In the genomic region with DNA sequence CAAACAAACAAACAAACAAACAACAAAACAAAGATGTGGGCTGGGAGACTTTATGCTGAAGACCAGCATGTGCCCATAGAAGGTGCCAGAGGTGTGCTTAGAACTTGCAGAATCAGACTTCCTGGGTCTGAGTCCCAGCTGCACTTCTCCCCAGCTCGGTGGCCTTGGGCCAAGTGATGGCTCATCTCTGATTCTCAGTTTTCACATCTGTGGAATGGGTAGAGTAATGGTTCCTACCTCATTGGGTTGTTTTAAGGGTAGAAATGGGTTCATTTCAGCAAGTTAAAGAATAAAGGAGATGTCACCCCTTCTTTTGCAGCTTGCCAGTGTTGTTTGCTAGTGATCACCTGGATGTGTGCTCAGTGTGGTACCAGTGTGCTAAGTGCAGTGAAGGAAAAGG, we compare ENCODE assay signal across 37 cellular contexts.
"Had no signal": no experiment of that assay in that cellular context is flagged by ENCODE, and none has a peak within 500 bp of the region (broad histone marks: within the 10 kb centered on the region; RNA-seq: fewer than 3 reads in every experiment).

No MANE protein-coding gene starts in this region.

- H3K27ac ChIP-seq: adrenal gland, body of pancreas, brain microvascular endothelial cell, breast epithelium, VCaP had no signal

- H3K4me3 ChIP-seq: adrenal gland, body of pancreas, breast epithelium had no signal

- H3K9me3 ChIP-seq: adrenal gland, body of pancreas had no signal

- H3K27me3 ChIP-seq: adrenal gland, body of pancreas, breast epithelium had no signal

- H3K27me3 Mint-ChIP-seq: activated CD4-positive, alpha-beta memory T cell treated with anti-CD3 and anti-CD28 coated beads for 36 hours; activated CD4-positive, alpha-beta T cell treated with anti-CD3 and anti-CD28 coated beads, Interleukin-2, amount 10 ng/mL, durations not matched to agents 24 days and 14 days; activated CD8-positive, alpha-beta T cell treated with anti-CD3 and anti-CD28 coated beads for 36 hours; activated naive CD8-positive, alpha-beta T cell treated with anti-CD3 and anti-CD28 coated beads for 36 hours; activated T-helper 17 cell treated with anti-CD3 and anti-CD28 coated beads, Interleukin-2, amount 50 U/mL, for 72 hours; central memory CD8-positive, alpha-beta T cell had no signal

- H3K9me3 Mint-ChIP-seq: activated CD4-positive, alpha-beta T cell treated with anti-CD3 and anti-CD28 coated beads, Interleukin-2, amount 10 ng/mL, durations not matched to agents 24 days and 14 days; activated T-helper 1 cell treated with anti-CD3 and anti-CD28 coated beads, Interleukin-12 subunit alpha, Interleukin-12 subunit beta, Interleukin-2, Interleukin-4 antibody, amounts not matched to agents 30 ng/mL and 10 ng/mL and 1 ng/mL, durations not matched to agents 14 hours and 24 hours and 36 hours; central memory CD8-positive, alpha-beta T cell; T-helper 1 cell treated with Interleukin-12 subunit alpha and Interleukin-12 subunit beta and Interleukin-4 antibody, amounts not matched to agents 30 μg/mL and 1 μg/mL, for 36 hours had no signal

- H3K4me1 Mint-ChIP-seq: activated B cell treated with CpG ODN at 0.5 μM for 24 hours; activated CD4-positive, alpha-beta T cell treated with anti-CD3 and anti-CD28 coated beads, Interleukin-2, amount 10 ng/mL, durations not matched to agents 24 days and 14 days; central memory CD8-positive, alpha-beta T cell had no signal

- H3K4me3 Mint-ChIP-seq: activated B cell treated with CpG ODN at 0.5 μM for 24 hours; activated CD4-positive, alpha-beta memory T cell treated with anti-CD3 and anti-CD28 coated beads for 36 hours; activated CD4-positive, alpha-beta T cell treated with anti-CD3 and anti-CD28 coated beads, Interleukin-2, amount 10 ng/mL, durations not matched to agents 24 days and 14 days; activated CD8-positive, alpha-beta T cell treated with anti-CD3 and anti-CD28 coated beads for 36 hours; activated naive CD4-positive, alpha-beta T cell treated with anti-CD3 and anti-CD28 coated beads for 36 hours; activated naive CD8-positive, alpha-beta T cell treated with anti-CD3 and anti-CD28 coated beads for 36 hours; activated T-cell treated with anti-CD3 and anti-CD28 coated beads, Interleukin-2, amount 50 U/mL, for 4 hours; activated T-cell treated with anti-CD3 and anti-CD28 coated beads, Interleukin-2, amount 50 U/mL, for 72 hours; activated T-helper 1 cell treated with anti-CD3 and anti-CD28 coated beads, Interleukin-12 subunit alpha, Interleukin-12 subunit beta, Interleukin-2, Interleukin-4 antibody, amounts not matched to agents 30 ng/mL and 10 ng/mL and 1 ng/mL, durations not matched to agents 14 hours and 24 hours and 36 hours; activated T-helper 17 cell treated with anti-CD3 and anti-CD28 coated beads, Interleukin-2, amount 50 U/mL, for 72 hours; central memory CD8-positive, alpha-beta T cell; T-helper 1 cell treated with Interleukin-12 subunit alpha and Interleukin-12 subunit beta and Interleukin-4 antibody, amounts not matched to agents 30 μg/mL and 1 μg/mL, for 36 hours; T-helper 2 cell treated with Interferon-gamma antibody and Interleukin-4, amounts not matched to agents 5 μg/mL and 100 μg/mL, for 36 hours had no signal

- ATAC-seq: activated CD8-positive, alpha-beta T cell treated with anti-CD3 and anti-CD28 coated beads for 36 hours; activated T-cell treated with anti-CD3 and anti-CD28 coated beads, Interleukin-2, amount 50 U/mL, for 4 hours; activated T-cell treated with anti-CD3 and anti-CD28 coated beads, Interleukin-2, amount 50 U/mL, for 72 hours; activated T-helper 17 cell treated with anti-CD3 and anti-CD28 coated beads, Interleukin-2, amount 50 U/mL, for 72 hours; body of pancreas had no signal

- H3K27ac Mint-ChIP-seq: activated B cell treated with CpG ODN at 0.5 μM for 24 hours; activated CD4-positive, alpha-beta memory T cell treated with anti-CD3 and anti-CD28 coated beads for 36 hours; activated CD4-positive, alpha-beta T cell treated with anti-CD3 and anti-CD28 coated beads, Interleukin-2, amount 10 ng/mL, durations not matched to agents 24 days and 14 days; activated CD8-positive, alpha-beta T cell treated with anti-CD3 and anti-CD28 coated beads for 36 hours; activated naive CD4-positive, alpha-beta T cell treated with anti-CD3 and anti-CD28 coated beads for 36 hours; activated naive CD8-positive, alpha-beta T cell treated with anti-CD3 and anti-CD28 coated beads for 36 hours; activated T-cell treated with anti-CD3 and anti-CD28 coated beads, Interleukin-2, amount 50 U/mL, for 72 hours; activated T-helper 1 cell treated with anti-CD3 and anti-CD28 coated beads, Interleukin-12 subunit alpha, Interleukin-12 subunit beta, Interleukin-2, Interleukin-4 antibody, amounts not matched to agents 30 ng/mL and 10 ng/mL and 1 ng/mL, durations not matched to agents 14 hours and 24 hours and 36 hours; activated T-helper 17 cell treated with anti-CD3 and anti-CD28 coated beads, Interleukin-2, amount 50 U/mL, for 72 hours; T-helper 1 cell treated with Interleukin-12 subunit alpha and Interleukin-12 subunit beta and Interleukin-4 antibody, amounts not matched to agents 30 μg/mL and 1 μg/mL, for 36 hours; T-helper 2 cell treated with Interferon-gamma antibody and Interleukin-4, amounts not matched to agents 5 μg/mL and 100 μg/mL, for 36 hours had no signal

- H3K36me3 ChIP-seq: adrenal gland, brain microvascular endothelial cell, breast epithelium had no signal

- H3K4me1 ChIP-seq: adrenal gland, body of pancreas, breast epithelium had no signal

- DNase-seq: activated B cell treated with CpG ODN at 0.5 μM for 24 hours; activated CD4-positive, alpha-beta memory T cell treated with anti-CD3 and anti-CD28 coated beads for 36 hours; activated CD4-positive, alpha-beta T cell treated with anti-CD3 and anti-CD28 coated beads for 4 hours; activated CD4-positive, alpha-beta T cell treated with anti-CD3 and anti-CD28 coated beads, Interleukin-2, amount 10 ng/mL, durations not matched to agents 24 days and 14 days; activated CD4-positive, alpha-beta T cell treated with anti-CD3 and anti-CD28 coated beads, Interleukin-2, amount 50 U/mL, for 1 hour; activated CD4-positive, alpha-beta T cell treated with anti-CD3 and anti-CD28 coated beads, Interleukin-2, amount 50 U/mL, for 4 hours; activated CD4-positive, CD25-positive, alpha-beta regulatory T cell treated with anti-CD3 and anti-CD28 coated beads, Interleukin-2, amount 50 U/mL, for 72 hours; activated CD8-positive, alpha-beta memory T cell treated with anti-CD3 and anti-CD28 coated beads, Interleukin-2, amount 50 U/mL, for 4 hours; activated CD8-positive, alpha-beta T cell treated with anti-CD3 and anti-CD28 coated beads for 36 hours; activated effector memory CD4-positive, alpha-beta T cell treated with anti-CD3 and anti-CD28 coated beads, Interleukin-2, amount 50 U/mL, for 16 hours; activated gamma-delta T cell treated with Interleukin-2 at 50 U/mL for 16 hours; activated naive CD4-positive, alpha-beta T cell; activated naive CD4-positive, alpha-beta T cell treated with anti-CD3 and anti-CD28 coated beads for 36 hours; activated naive CD4-positive, alpha-beta T cell treated with anti-CD3 and anti-CD28 coated beads, Interleukin-2, amount 50 U/mL, for 16 hours; activated naive CD8-positive, alpha-beta T cell treated with anti-CD3 and anti-CD28 coated beads for 36 hours; activated T-cell treated with anti-CD3 and anti-CD28 coated beads for 4 hours; activated T-cell treated with anti-CD3 and anti-CD28 coated beads, Interleukin-2, amount 50 U/mL, for 1 hour; activated T-cell treated with anti-CD3 and anti-CD28 coated beads, Interleukin-2, amount 50 U/mL, for 4 hours; activated T-cell treated with anti-CD3 and anti-CD28 coated beads, Interleukin-2, amount 50 U/mL, for 72 hours; adrenal gland; amniotic stem cell; aorta; body of pancreas; brain microvascular endothelial cell; cerebellar nuclear complex; T-helper 1 cell; T-helper 2 cell; T-helper 9 cell had no signal

- FAIRE-seq: astrocyte, TTC549 had no signal
